Comparison of ENCODE assay signal across 1 cellular context in the genomic region with DNA sequence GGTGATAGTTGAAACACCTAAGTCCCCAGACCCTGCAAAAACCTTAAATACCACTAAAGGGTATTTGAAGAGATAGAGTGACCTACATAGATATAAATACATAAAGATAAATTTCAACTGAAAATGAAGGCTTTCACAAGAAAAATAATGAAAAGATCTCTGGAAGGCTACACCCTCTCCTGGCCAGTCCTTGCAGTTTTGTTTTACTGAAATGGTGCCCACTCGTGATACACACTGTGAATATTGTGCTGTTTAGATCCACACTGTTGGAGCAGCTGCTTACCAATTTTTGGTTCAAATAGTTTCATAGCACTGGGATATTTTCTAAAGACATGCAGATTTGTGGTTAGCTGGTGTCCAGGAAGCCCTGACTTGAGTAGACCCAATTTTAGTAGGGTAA.
TF ChIP-seq lines count a peak whose summit lies in the region.

No MANE protein-coding gene starts in this region.

TF ChIP-seq in K562, 482 proteins besides CTCF, POLR2A, EP300 and RAD21 (continues in another document):
- no peak for TF ChIP-seq L3MBTL2 (IDR thresholded peaks at IDR 0.05)
- TF ChIP-seq, protein P1, sequence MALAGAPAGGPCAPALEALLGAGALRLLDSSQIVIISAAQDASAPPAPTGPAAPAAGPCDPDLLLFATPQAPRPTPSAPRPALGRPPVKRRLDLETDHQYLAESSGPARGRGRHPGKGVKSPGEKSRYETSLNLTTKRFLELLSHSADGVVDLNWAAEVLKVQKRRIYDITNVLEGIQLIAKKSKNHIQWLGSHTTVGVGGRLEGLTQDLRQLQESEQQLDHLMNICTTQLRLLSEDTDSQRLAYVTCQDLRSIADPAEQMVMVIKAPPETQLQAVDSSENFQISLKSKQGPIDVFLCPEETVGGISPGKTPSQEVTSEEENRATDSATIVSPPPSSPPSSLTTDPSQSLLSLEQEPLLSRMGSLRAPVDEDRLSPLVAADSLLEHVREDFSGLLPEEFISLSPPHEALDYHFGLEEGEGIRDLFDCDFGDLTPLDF (CRISPR knock-in tag; IDR thresholded peaks at IDR 0.05): no peak
- TF ChIP-seq, protein P2, sequence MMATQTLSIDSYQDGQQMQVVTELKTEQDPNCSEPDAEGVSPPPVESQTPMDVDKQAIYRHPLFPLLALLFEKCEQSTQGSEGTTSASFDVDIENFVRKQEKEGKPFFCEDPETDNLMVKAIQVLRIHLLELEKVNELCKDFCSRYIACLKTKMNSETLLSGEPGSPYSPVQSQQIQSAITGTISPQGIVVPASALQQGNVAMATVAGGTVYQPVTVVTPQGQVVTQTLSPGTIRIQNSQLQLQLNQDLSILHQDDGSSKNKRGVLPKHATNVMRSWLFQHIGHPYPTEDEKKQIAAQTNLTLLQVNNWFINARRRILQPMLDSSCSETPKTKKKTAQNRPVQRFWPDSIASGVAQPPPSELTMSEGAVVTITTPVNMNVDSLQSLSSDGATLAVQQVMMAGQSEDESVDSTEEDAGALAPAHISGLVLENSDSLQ (IDR thresholded peaks at IDR 0.05): no peak
- TF ChIP-seq DNMT1 (IDR thresholded peaks at IDR 0.05): no peak
- TF ChIP-seq SAP30 (IDR thresholded peaks at IDR 0.05; ENCODE audit: borderline replicate concordance, insufficient read depth, low read depth, low read length, poor library complexity, severe bottlenecking): no peak
- TF ChIP-seq, protein P3, sequence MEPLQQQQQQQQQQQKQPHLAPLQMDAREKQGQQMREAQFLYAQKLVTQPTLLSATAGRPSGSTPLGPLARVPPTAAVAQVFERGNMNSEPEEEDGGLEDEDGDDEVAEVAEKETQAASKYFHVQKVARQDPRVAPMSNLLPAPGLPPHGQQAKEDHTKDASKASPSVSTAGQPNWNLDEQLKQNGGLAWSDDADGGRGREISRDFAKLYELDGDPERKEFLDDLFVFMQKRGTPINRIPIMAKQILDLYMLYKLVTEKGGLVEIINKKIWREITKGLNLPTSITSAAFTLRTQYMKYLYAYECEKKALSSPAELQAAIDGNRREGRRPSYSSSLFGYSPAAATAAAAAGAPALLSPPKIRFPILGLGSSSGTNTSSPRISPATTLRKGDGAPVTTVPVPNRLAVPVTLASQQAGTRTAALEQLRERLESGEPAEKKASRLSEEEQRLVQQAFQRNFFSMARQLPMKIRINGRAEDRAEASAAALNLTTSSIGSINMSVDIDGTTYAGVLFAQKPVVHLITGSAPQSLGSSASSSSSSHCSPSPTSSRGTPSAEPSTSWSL (CRISPR knock-in tag; IDR thresholded peaks at IDR 0.05; ENCODE audit: borderline replicate concordance): no peak
- TF ChIP-seq SMC3 (conservative IDR thresholded peaks at IDR 0.05; ENCODE audit: insufficient read depth, low read depth, low read length): 0 out of 2 replicates have a peak, but pooled peaks have one; percentile 2
- TF ChIP-seq IFI16 (CRISPR knock-in tag; IDR thresholded peaks at IDR 0.05): no peak
- TF ChIP-seq CXXC5 (CRISPR knock-in tag; IDR thresholded peaks at IDR 0.05): no peak
- no peak for TF ChIP-seq PYGO2 (tag; IDR thresholded peaks at IDR 0.05)
- TF ChIP-seq FUS (optimal IDR thresholded peaks at IDR 0.05; ENCODE audit: low read depth, low read length): no peak
- no peak for TF ChIP-seq JUND (IDR thresholded peaks at IDR 0.05; ENCODE audit: borderline replicate concordance, low read depth, low read length)
- no peak for TF ChIP-seq JUND (tag; IDR thresholded peaks at IDR 0.05; ENCODE audit: borderline replicate concordance, low read depth, low read length)
- TF ChIP-seq, protein P4, sequence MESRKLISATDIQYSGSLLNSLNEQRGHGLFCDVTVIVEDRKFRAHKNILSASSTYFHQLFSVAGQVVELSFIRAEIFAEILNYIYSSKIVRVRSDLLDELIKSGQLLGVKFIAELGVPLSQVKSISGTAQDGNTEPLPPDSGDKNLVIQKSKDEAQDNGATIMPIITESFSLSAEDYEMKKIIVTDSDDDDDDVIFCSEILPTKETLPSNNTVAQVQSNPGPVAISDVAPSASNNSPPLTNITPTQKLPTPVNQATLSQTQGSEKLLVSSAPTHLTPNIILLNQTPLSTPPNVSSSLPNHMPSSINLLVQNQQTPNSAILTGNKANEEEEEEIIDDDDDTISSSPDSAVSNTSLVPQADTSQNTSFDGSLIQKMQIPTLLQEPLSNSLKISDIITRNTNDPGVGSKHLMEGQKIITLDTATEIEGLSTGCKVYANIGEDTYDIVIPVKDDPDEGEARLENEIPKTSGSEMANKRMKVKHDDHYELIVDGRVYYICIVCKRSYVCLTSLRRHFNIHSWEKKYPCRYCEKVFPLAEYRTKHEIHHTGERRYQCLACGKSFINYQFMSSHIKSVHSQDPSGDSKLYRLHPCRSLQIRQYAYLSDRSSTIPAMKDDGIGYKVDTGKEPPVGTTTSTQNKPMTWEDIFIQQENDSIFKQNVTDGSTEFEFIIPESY (CRISPR knock-in tag; IDR thresholded peaks at IDR 0.05): 0 out of 2 replicates have a peak, but pooled peaks have one; percentile 16
- TF ChIP-seq GABPB1 (CRISPR knock-in tag; IDR thresholded peaks at IDR 0.05): no peak
- TF ChIP-seq BCL6 (CRISPR knock-in tag; IDR thresholded peaks at IDR 0.05): no peak
- TF ChIP-seq ZNF224 (CRISPR knock-in tag; IDR thresholded peaks at IDR 0.05): no peak
- TF ChIP-seq MTA1 (IDR thresholded peaks at IDR 0.05; ENCODE audit: borderline replicate concordance): no peak
- no peak for TF ChIP-seq ZBTB7A (IDR thresholded peaks at IDR 0.05; ENCODE audit: borderline replicate concordance, control insufficient read depth, low read depth, low read length)
- TF ChIP-seq FOXJ2 (tag; IDR thresholded peaks at IDR 0.05): no peak
- TF ChIP-seq, protein P5, sequence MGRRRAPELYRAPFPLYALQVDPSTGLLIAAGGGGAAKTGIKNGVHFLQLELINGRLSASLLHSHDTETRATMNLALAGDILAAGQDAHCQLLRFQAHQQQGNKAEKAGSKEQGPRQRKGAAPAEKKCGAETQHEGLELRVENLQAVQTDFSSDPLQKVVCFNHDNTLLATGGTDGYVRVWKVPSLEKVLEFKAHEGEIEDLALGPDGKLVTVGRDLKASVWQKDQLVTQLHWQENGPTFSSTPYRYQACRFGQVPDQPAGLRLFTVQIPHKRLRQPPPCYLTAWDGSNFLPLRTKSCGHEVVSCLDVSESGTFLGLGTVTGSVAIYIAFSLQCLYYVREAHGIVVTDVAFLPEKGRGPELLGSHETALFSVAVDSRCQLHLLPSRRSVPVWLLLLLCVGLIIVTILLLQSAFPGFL (CRISPR knock-in tag; IDR thresholded peaks at IDR 0.05): no peak
- no peak for TF ChIP-seq ETV6 (IDR thresholded peaks at IDR 0.05; ENCODE audit: borderline replicate concordance in 1 of 2, low read depth in 2 of 2, low read length in 1 of 2)
- no peak for TF ChIP-seq ETV6 (CRISPR knock-in tag; IDR thresholded peaks at IDR 0.05; ENCODE audit: borderline replicate concordance)
- no peak for TF ChIP-seq ZSCAN32 (CRISPR knock-in tag; IDR thresholded peaks at IDR 0.05)
- no peak for TF ChIP-seq ZNF175 (CRISPR knock-in tag; IDR thresholded peaks at IDR 0.05; ENCODE audit: low read depth)
- TF ChIP-seq ATF7 (IDR thresholded peaks at IDR 0.05): no peak
- TF ChIP-seq ZNF444 (CRISPR knock-in tag; IDR thresholded peaks at IDR 0.05): no peak
- TF ChIP-seq FOXJ3 (CRISPR knock-in tag; IDR thresholded peaks at IDR 0.05): no peak
- TF ChIP-seq ILF3 (IDR thresholded peaks at IDR 0.05; ENCODE audit: borderline replicate concordance): no peak
- TF ChIP-seq FOS (IDR thresholded peaks at IDR 0.05; ENCODE audit: extremely low read depth, insufficient read length): no peak
- no peak for TF ChIP-seq NFYB (IDR thresholded peaks at IDR 0.05; ENCODE audit: extremely low read depth, insufficient read length)
- no peak for TF ChIP-seq CBFB (CRISPR knock-in tag; IDR thresholded peaks at IDR 0.05)
- no peak for TF ChIP-seq MXI1 (IDR thresholded peaks at IDR 0.05; ENCODE audit: low read depth, low read length)
- TF ChIP-seq ZNF780A (CRISPR knock-in tag; IDR thresholded peaks at IDR 0.05): no peak
- TF ChIP-seq, protein P6, sequence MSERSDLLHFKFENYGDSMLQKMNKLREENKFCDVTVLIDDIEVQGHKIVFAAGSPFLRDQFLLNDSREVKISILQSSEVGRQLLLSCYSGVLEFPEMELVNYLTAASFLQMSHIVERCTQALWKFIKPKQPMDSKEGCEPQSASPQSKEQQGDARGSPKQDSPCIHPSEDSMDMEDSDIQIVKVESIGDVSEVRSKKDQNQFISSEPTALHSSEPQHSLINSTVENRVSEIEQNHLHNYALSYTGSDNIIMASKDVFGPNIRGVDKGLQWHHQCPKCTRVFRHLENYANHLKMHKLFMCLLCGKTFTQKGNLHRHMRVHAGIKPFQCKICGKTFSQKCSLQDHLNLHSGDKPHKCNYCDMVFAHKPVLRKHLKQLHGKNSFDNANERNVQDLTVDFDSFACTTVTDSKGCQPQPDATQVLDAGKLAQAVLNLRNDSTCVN (CRISPR knock-in tag; IDR thresholded peaks at IDR 0.05): no peak
- no peak; the same call in 1 of the 2 replicates for TF ChIP-seq SP1 (CRISPR knock-in tag; IDR thresholded peaks at IDR 0.05)
- TF ChIP-seq, protein P7, sequence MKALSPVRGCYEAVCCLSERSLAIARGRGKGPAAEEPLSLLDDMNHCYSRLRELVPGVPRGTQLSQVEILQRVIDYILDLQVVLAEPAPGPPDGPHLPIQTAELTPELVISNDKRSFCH (CRISPR knock-in tag; IDR thresholded peaks at IDR 0.05): no peak
- TF ChIP-seq, protein P7 (tag; IDR thresholded peaks at IDR 0.05): no peak
- TF ChIP-seq PURB (CRISPR knock-in tag; IDR thresholded peaks at IDR 0.05; ENCODE audit: low read depth): no peak
- TF ChIP-seq HOXB6 (CRISPR knock-in tag; IDR thresholded peaks at IDR 0.05; ENCODE audit: borderline replicate concordance): no peak
- no peak for TF ChIP-seq IRF2 (CRISPR knock-in tag; IDR thresholded peaks at IDR 0.05)
- TF ChIP-seq FOXP1 (CRISPR knock-in tag; IDR thresholded peaks at IDR 0.05): no peak
- TF ChIP-seq, protein P8, sequence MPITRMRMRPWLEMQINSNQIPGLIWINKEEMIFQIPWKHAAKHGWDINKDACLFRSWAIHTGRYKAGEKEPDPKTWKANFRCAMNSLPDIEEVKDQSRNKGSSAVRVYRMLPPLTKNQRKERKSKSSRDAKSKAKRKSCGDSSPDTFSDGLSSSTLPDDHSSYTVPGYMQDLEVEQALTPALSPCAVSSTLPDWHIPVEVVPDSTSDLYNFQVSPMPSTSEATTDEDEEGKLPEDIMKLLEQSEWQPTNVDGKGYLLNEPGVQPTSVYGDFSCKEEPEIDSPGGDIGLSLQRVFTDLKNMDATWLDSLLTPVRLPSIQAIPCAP (CRISPR knock-in tag; IDR thresholded peaks at IDR 0.05; ENCODE audit: borderline replicate concordance): no peak
- TF ChIP-seq ELF2 (CRISPR knock-in tag; IDR thresholded peaks at IDR 0.05): 0 out of 2 replicates have a peak, but pooled peaks have one; percentile 49
- TF ChIP-seq EGR1 (conservative IDR thresholded peaks at IDR 0.05): no peak
- TF ChIP-seq NONO (IDR thresholded peaks at IDR 0.05; ENCODE audit: low read depth in 2 of 2, low read length in 1 of 2): 0 out of 4 replicates have a peak, but pooled peaks of 1 of the 2 experiments have one; percentile 9
- no peak for TF ChIP-seq XRCC5 (IDR thresholded peaks at IDR 0.05; ENCODE audit: low read depth, low read length)
- TF ChIP-seq NFXL1 (CRISPR knock-in tag; IDR thresholded peaks at IDR 0.05): no peak
- TF ChIP-seq, protein P9, sequence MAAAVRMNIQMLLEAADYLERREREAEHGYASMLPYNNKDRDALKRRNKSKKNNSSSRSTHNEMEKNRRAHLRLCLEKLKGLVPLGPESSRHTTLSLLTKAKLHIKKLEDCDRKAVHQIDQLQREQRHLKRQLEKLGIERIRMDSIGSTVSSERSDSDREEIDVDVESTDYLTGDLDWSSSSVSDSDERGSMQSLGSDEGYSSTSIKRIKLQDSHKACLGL (CRISPR knock-in tag; IDR thresholded peaks at IDR 0.05; ENCODE audit: borderline replicate concordance, poor library complexity, severe bottlenecking): no peak
- no peak for TF ChIP-seq YBX1 (IDR thresholded peaks at IDR 0.05)
- no peak for TF ChIP-seq RB1 (IDR thresholded peaks at IDR 0.05; ENCODE audit: low read depth)
- TF ChIP-seq ZC3H4 (CRISPR knock-in tag; IDR thresholded peaks at IDR 0.05; ENCODE audit: borderline replicate concordance): 0 out of 2 replicates have a peak, but pooled peaks have one; percentile 2
- peak in 1 of 2 experiments; percentile 69; a peak in 1 of 4 replicates for TF ChIP-seq SIN3A (IDR thresholded peaks at IDR 0.05; ENCODE audit: borderline replicate concordance in 2 of 2, control insufficient read depth in 1 of 2, low read depth in 2 of 2, low read length in 2 of 2)
- TF ChIP-seq, protein P10, sequence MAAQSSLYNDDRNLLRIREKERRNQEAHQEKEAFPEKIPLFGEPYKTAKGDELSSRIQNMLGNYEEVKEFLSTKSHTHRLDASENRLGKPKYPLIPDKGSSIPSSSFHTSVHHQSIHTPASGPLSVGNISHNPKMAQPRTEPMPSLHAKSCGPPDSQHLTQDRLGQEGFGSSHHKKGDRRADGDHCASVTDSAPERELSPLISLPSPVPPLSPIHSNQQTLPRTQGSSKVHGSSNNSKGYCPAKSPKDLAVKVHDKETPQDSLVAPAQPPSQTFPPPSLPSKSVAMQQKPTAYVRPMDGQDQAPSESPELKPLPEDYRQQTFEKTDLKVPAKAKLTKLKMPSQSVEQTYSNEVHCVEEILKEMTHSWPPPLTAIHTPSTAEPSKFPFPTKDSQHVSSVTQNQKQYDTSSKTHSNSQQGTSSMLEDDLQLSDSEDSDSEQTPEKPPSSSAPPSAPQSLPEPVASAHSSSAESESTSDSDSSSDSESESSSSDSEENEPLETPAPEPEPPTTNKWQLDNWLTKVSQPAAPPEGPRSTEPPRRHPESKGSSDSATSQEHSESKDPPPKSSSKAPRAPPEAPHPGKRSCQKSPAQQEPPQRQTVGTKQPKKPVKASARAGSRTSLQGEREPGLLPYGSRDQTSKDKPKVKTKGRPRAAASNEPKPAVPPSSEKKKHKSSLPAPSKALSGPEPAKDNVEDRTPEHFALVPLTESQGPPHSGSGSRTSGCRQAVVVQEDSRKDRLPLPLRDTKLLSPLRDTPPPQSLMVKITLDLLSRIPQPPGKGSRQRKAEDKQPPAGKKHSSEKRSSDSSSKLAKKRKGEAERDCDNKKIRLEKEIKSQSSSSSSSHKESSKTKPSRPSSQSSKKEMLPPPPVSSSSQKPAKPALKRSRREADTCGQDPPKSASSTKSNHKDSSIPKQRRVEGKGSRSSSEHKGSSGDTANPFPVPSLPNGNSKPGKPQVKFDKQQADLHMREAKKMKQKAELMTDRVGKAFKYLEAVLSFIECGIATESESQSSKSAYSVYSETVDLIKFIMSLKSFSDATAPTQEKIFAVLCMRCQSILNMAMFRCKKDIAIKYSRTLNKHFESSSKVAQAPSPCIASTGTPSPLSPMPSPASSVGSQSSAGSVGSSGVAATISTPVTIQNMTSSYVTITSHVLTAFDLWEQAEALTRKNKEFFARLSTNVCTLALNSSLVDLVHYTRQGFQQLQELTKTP (IDR thresholded peaks at IDR 0.05; ENCODE audit: low read depth in 1 of 2, partially characterized antibody in 2 of 2): no peak
- TF ChIP-seq TEAD4 (IDR thresholded peaks at IDR 0.05; ENCODE audit: low read length): no peak
- TF ChIP-seq TEAD4 (CRISPR knock-in tag; IDR thresholded peaks at IDR 0.05; ENCODE audit: borderline replicate concordance): no peak
- TF ChIP-seq NRF1 (conservative IDR thresholded peaks at IDR 0.05 in 1 of 2, IDR thresholded peaks at IDR 0.05 in 1 of 2): no peak
- TF ChIP-seq CBX2 (IDR thresholded peaks at IDR 0.05; ENCODE audit: insufficient read depth, low read length, poor library complexity, severe bottlenecking): no peak
